8 cellular contexts compared by ENCODE assay signal in the genomic region with DNA sequence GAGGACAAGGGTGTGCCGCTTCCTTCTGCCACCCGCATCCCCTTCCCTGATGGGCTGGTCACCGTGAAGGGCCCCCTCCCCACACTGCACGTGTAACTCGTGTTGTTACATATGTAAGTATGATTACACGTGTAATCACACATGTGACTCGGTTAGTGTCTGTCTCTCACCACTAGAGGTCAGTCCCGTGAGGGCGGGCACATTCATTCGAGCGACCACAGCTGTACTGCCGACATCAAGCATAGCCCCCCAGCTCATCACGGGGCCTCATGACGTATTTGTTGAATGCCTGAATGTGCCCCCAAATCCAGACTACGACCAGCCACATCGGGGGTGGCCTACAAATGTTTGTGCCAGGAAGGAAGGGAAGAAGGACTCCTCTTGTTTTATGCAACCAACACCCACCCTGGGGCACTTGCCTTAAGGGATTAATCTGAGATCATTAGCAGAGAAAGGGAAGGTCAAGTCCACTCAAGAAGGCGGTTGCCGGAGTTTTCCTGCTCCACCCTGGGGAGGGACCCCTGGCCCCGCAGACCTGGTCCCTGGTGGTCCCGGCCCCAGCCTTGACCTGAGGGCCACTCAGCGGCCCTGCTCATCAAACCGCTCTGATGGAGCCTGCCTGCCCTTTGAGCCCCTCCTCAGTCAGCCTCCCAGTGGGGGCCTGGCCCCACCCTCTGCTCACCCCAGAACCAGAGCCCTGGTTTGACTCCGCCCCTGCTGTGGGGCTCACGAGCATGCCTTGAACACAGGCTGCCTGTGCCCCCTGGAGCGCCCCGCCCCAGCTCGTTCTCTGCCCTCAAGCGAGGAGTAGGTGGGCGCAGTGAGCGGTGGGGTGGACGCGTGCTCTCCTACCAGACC. TPM values are rescaled to one million over a fixed set of nuclear protein-coding genes. Genes with fewer than 3 reads are reported as not detected.
DNase-seq lines count a peak whose midpoint lies in the region; ATAC-seq and TF ChIP-seq lines count a peak whose summit lies in the region.

No MANE protein-coding gene starts in this region.

- POLR2A ChIA-PET in BJ (lab: Charles Lee): no interaction called here

- DNase-seq in BJ (ENCODE audit: low read depth) (no peak), RKO (ENCODE audit: low spot score) (peak; percentile 43), adipocyte (ENCODE audit: low read depth) (peak; percentile 54), kidney tubule cell (ENCODE audit: low spot score) (peak; percentile 42), NCI-H2107 (lab: John Stamatoyannopoulos, UW) (no peak)
- peak; percentile 63 for DNase-seq in stimulated activated CD8-positive, alpha-beta memory T cell treated with anti-CD3 and anti-CD28 coated beads, Interleukin-4, amount 100 ng/mL, for 48 hours

- no peak overlapping the region for H3K9ac ChIP-seq in adipocyte (ENCODE audit: low read length)

- H3K4me3 ChIP-seq in BJ (ENCODE audit: low read depth, low read length): no peak overlapping the region
- H3K4me3 ChIP-seq in adipocyte (ENCODE audit: low read length): no peak overlapping the region

- peak; percentile 27; the same call in 1 of the 2 replicates for TF ChIP-seq CTCF in BJ (IDR thresholded peaks at IDR 0.05; ENCODE audit: insufficient read depth, low read depth, low read length)

- ATAC-seq in GM19035 (IDR thresholded peaks at IDR 0.05; ENCODE audit: unreplicated experiment): peak; percentile 81
- peak; percentile 68 for ATAC-seq in HG03280 (IDR thresholded peaks at IDR 0.05; ENCODE audit: unreplicated experiment)

- H3K4me1 ChIP-seq in adipocyte (ENCODE audit: control insufficient read depth, insufficient read depth, low read length): peaks cover 8% of the 10 kb centered on the region

- H3K9me3 ChIP-seq in adipocyte (ENCODE audit: control insufficient read depth, low read length): no peaks in the 10 kb centered on the region

- CTCF ChIA-PET in BJ (lab: Yijun Ruan, JAX): interaction anchor here (0.9 to 3.6 kb wide), 4 partner anchors 8 to 1084 kb away, joined by 3 to 20 read pairs (median 3); no protein-coding TSS in a partner anchor

- H3K27me3 ChIP-seq in BJ (ENCODE audit: control insufficient read depth, insufficient read depth, low read length) (no peaks in the 10 kb centered on the region), adipocyte (replicated peaks; ENCODE audit: control insufficient read depth, insufficient read depth, low read length) (peaks cover 3% of the 10 kb centered on the region)

- H3K36me3 ChIP-seq in BJ (ENCODE audit: control insufficient read depth, insufficient read depth, low read length): no peaks in the 10 kb centered on the region
- no peaks in the 10 kb centered on the region for H3K36me3 ChIP-seq in adipocyte (ENCODE audit: control insufficient read depth, insufficient read depth, low read length, severe bottlenecking)

RNA-seq across cellular contexts. Expression of a gene that starts 52.8 kb away (rescaled TPM):
- polyA plus RNA-seq in BJ (2011; rRNA removed): 0.11 and 0.34 TPM in 2 replicates
- polyA minus RNA-seq in BJ (2011; rRNA and poly(A)+ RNA removed): 0.09 and 0.36 TPM in 2 replicates

Comparison
In these comparisons a context has a peak if more than half of its experiments do, and no peak if none do; other contexts are left out.
1. DNase-seq: peak in RKO (single experiment), adipocyte (single experiment), kidney tubule cell (single experiment) and stimulated activated CD8-positive, alpha-beta memory T cell treated with anti-CD3 and anti-CD28 coated beads, Interleukin-4, amount 100 ng/mL, for 48 hours (single experiment); none in BJ (single experiment) and NCI-H2107 (single experiment).